Comparison of ENCODE assay signal across 18 cellular contexts in the genomic region with DNA sequence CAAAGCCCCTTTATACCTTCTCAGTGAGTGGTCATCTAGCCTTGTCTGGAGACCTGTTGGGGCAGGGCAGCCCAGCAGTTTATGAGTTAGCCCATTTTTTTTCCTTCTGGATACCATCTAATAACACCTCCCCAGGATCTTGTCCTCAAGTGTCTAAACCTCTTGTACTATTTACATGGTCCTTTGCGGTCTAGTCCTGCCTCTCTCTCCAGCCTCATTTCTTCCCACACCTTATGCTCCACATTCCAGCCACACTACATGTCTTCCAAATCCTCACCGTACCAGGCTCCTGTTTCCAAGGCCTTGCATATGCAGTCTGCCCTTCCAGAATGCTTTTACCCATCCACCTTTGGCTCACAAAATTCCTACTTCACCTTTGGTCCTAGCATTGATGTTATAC.
"Had no signal": no experiment of that assay in that cellular context is flagged by ENCODE, and none has a peak within 500 bp of the region (broad histone marks: within the 10 kb centered on the region; RNA-seq: fewer than 3 reads in every experiment).

No MANE protein-coding gene starts in this region.

- H3K4me3 ChIP-seq: colonic mucosa, pancreas, right lobe of liver, thyroid gland had no signal

- H3K4me3 Mint-ChIP-seq: memory B cell; naive B cell; nephron; stimulated activated memory B cell treated with anti-CD40 and anti-IgM and Interleukin-4, amounts not matched to agents 10 μg/mL and 1 μg/mL and 100 μg/mL, for 72 hours; stimulated activated naive CD8-positive, alpha-beta T cell treated with anti-CD3 and anti-CD28 coated beads, Interleukin-15, amount 100 ng/mL, for 72 hours had no signal

- H3K36me3 ChIP-seq: colonic mucosa, pancreas, right lobe of liver, thyroid gland had no signal

- H3K27ac Mint-ChIP-seq: memory B cell; nephron; progenitor cell of endocrine pancreas; stimulated activated memory B cell treated with anti-CD40 and anti-IgM and Interleukin-4, amounts not matched to agents 10 μg/mL and 1 μg/mL and 100 μg/mL, for 72 hours; stimulated activated naive CD8-positive, alpha-beta T cell treated with anti-CD3 and anti-CD28 coated beads, Interleukin-15, amount 100 ng/mL, for 72 hours had no signal

- ATAC-seq: foreskin keratinocyte; stimulated activated memory B cell treated with anti-CD40 and anti-IgM and Interleukin-4, amounts not matched to agents 10 μg/mL and 1 μg/mL and 100 μg/mL, for 72 hours; stimulated activated naive CD8-positive, alpha-beta T cell treated with anti-CD3 and anti-CD28 coated beads, Interleukin-15, amount 100 ng/mL, for 72 hours had no signal

- H3K9me3 Mint-ChIP-seq: memory B cell; naive B cell; nephron; stimulated activated memory B cell treated with anti-CD40 and anti-IgM and Interleukin-4, amounts not matched to agents 10 μg/mL and 1 μg/mL and 100 μg/mL, for 72 hours; stimulated activated naive CD8-positive, alpha-beta T cell treated with anti-CD3 and anti-CD28 coated beads, Interleukin-15, amount 100 ng/mL, for 72 hours had no signal

- H3K4me1 ChIP-seq: colonic mucosa, pancreas, thyroid gland had no signal

- H3K36me3 Mint-ChIP-seq: memory B cell; naive B cell; stimulated activated memory B cell treated with anti-CD40 and anti-IgM and Interleukin-4, amounts not matched to agents 10 μg/mL and 1 μg/mL and 100 μg/mL, for 72 hours had no signal

- H3K27me3 Mint-ChIP-seq: memory B cell; stimulated activated memory B cell treated with anti-CD40 and anti-IgM and Interleukin-4, amounts not matched to agents 10 μg/mL and 1 μg/mL and 100 μg/mL, for 72 hours; stimulated activated naive CD8-positive, alpha-beta T cell treated with anti-CD3 and anti-CD28 coated beads, Interleukin-15, amount 100 ng/mL, for 72 hours had no signal

- H3K27ac ChIP-seq: colonic mucosa, foreskin keratinocyte, pancreas, right lobe of liver, thyroid gland had no signal

- H3K27me3 ChIP-seq: colonic mucosa, foreskin keratinocyte, pancreas, right lobe of liver, thyroid gland had no signal

- H3K4me1 Mint-ChIP-seq: memory B cell; nephron; stimulated activated memory B cell treated with anti-CD40 and anti-IgM and Interleukin-4, amounts not matched to agents 10 μg/mL and 1 μg/mL and 100 μg/mL, for 72 hours had no signal

- DNase-seq: colonic mucosa; dermis blood vessel endothelial cell; erythroblast; foreskin keratinocyte; kidney glomerular epithelial cell; naive B cell; pancreas; retina; stimulated activated CD4-positive, alpha-beta T cell treated with anti-CD3 and anti-CD28 coated beads, Interleukin-15, amount 100 ng/mL, for 24 hours; stimulated activated CD4-positive, alpha-beta T cell treated with anti-CD3 and anti-CD28 coated beads, Interleukin-1b, Interleukin-23, amount 100 ng/mL, for 48 hours; stimulated activated CD4-positive, alpha-beta T cell treated with anti-CD3 and anti-CD28 coated beads, Interleukin-4, amount 100 ng/mL, for 24 hours; stimulated activated naive CD8-positive, alpha-beta T cell treated with anti-CD3 and anti-CD28 coated beads, Interleukin-15, amount 100 ng/mL, for 72 hours; thyroid gland had no signal

- H3K9me3 ChIP-seq: colonic mucosa, pancreas, right lobe of liver, thyroid gland had no signal
